Comparison of ENCODE assay signal across 8 cellular contexts in genomic region chr4:121800961-121801714, GRCh38. TPM values are rescaled to one million over a fixed set of nuclear protein-coding genes. Genes with fewer than 3 reads are reported as not detected.
DNase-seq lines count a peak whose midpoint lies in the region; ATAC-seq and FAIRE-seq lines count a peak whose summit lies in the region.

Gene EXOSC9, plus strand, starts transcription at chr4:121801323. Its CDS starts 102 bp downstream, at chr4:121801425.

- peak within 1 kb of the TSS; percentile 98 for H4K8ac ChIP-seq in mesendoderm (ENCODE audit: low read depth, low read length)

- peak within 1 kb of the TSS; percentile 97 for H3K27ac Mint-ChIP-seq in activated CD8-positive, alpha-beta memory T cell treated with anti-CD3 and anti-CD28 coated beads, Interleukin-2, amount 10 ng/mL, durations not matched to agents 7 days and 5 days

- CTCF ChIA-PET in activated CD8-positive, alpha-beta memory T cell treated with anti-CD3 and anti-CD28 coated beads, Interleukin-2, amount 10 ng/mL, durations not matched to agents 7 days and 5 days (lab: Charles Lee): interaction anchor here (0.8 to 2.1 kb wide), 5 partner anchors 10 to 134 kb away, joined by 3 to 7 read pairs (median 4); partner anchors contain the start of gene SMIM43

- H3K4me3 ChIP-seq in NT2/D1 (ENCODE audit: insufficient read length, low read depth) (peak within 1 kb of the TSS; percentile 91), endocrine pancreas (ENCODE audit: control insufficient read depth, insufficient read depth, low read length) (peak within 1 kb of the TSS; percentile 100), mesendoderm (ENCODE audit: low read length) (peak within 1 kb of the TSS; percentile 98)

- H2AK5ac ChIP-seq in mesendoderm (ENCODE audit: low read length): no peak within 1 kb of the TSS

- H3K27me3 Mint-ChIP-seq in activated CD8-positive, alpha-beta memory T cell treated with anti-CD3 and anti-CD28 coated beads, Interleukin-2, amount 10 ng/mL, durations not matched to agents 7 days and 5 days: no peaks in the 10 kb centered on the region

- H3K4me1 Mint-ChIP-seq in activated CD8-positive, alpha-beta memory T cell treated with anti-CD3 and anti-CD28 coated beads, Interleukin-2, amount 10 ng/mL, durations not matched to agents 7 days and 5 days: peaks cover 54% of the 10 kb centered on the region

- H3K4ac ChIP-seq in mesendoderm (ENCODE audit: low read depth, low read length): peak within 1 kb of the TSS; percentile 81

- H3K18ac ChIP-seq in mesendoderm (ENCODE audit: low read length): peak within 1 kb of the TSS; percentile 81

- peak within 1 kb of the TSS; percentile 76 for H3K23ac ChIP-seq in mesendoderm (ENCODE audit: low read length)

- peak; percentile 74 for FAIRE-seq in HTR-8/SVneo (lab: Jason Lieb, UNC)

- peak; percentile 76 for ATAC-seq in GM21367 (IDR thresholded peaks at IDR 0.05; ENCODE audit: unreplicated experiment)
- peak; percentile 87 for ATAC-seq in activated CD8-positive, alpha-beta memory T cell treated with anti-CD3 and anti-CD28 coated beads, Interleukin-2, amount 10 ng/mL, durations not matched to agents 7 days and 5 days

- peak within 1 kb of the TSS; percentile 92 for H3K4me2 ChIP-seq in mesendoderm (ENCODE audit: low read length)

- peak within 1 kb of the TSS; percentile 99 for H3K56ac ChIP-seq in mesendoderm (ENCODE audit: low read length)

- H3K36me3 ChIP-seq in NT2/D1 (ENCODE audit: insufficient read depth, insufficient read length, low read length) (peaks cover 36% of the 10 kb centered on the region), endocrine pancreas (ENCODE audit: control insufficient read depth, insufficient read depth, low read length) (peaks cover 4% of the 10 kb centered on the region), mesendoderm (ENCODE audit: control insufficient read depth, insufficient read depth, low read length) (peaks cover 2% of the 10 kb centered on the region)

- peak within 1 kb of the TSS; percentile 44 for H2BK5ac ChIP-seq in mesendoderm (ENCODE audit: low read length)

- peaks cover 13% of the 10 kb centered on the region for H3K79me2 ChIP-seq in mesendoderm (ENCODE audit: control insufficient read depth, insufficient read depth, low read length)

- no CpG with 5 or more reads among the region's 48 CpGs for WGBS in mesendoderm (ENCODE audit: extremely low coverage, insufficient coverage, low lambda C conversion rate)

- no peak within 1 kb of the TSS for H2BK120ac ChIP-seq in mesendoderm (ENCODE audit: low read depth, low read length)

- H3K27ac ChIP-seq in mesendoderm (ENCODE audit: low read depth, low read length): peak within 1 kb of the TSS; percentile 57

- H3K4me1 ChIP-seq in NT2/D1 (ENCODE audit: insufficient read depth, insufficient read length): no peaks in the 10 kb centered on the region
- H3K4me1 ChIP-seq in endocrine pancreas (ENCODE audit: control insufficient read depth, insufficient read depth, low read length): peaks cover 9% of the 10 kb centered on the region
- no peaks in the 10 kb centered on the region for H3K4me1 ChIP-seq in mesendoderm (ENCODE audit: control insufficient read depth, low read depth, low read length)

- peak within 1 kb of the TSS; percentile 83 for H3K4me3 Mint-ChIP-seq in activated CD8-positive, alpha-beta memory T cell treated with anti-CD3 and anti-CD28 coated beads, Interleukin-2, amount 10 ng/mL, durations not matched to agents 7 days and 5 days

- H3K36me3 Mint-ChIP-seq in activated CD8-positive, alpha-beta memory T cell treated with anti-CD3 and anti-CD28 coated beads, Interleukin-2, amount 10 ng/mL, durations not matched to agents 7 days and 5 days: peaks cover 33% of the 10 kb centered on the region

- no peaks in the 10 kb centered on the region for H3K9me3 Mint-ChIP-seq in activated CD8-positive, alpha-beta memory T cell treated with anti-CD3 and anti-CD28 coated beads, Interleukin-2, amount 10 ng/mL, durations not matched to agents 7 days and 5 days (ENCODE audit: low read depth)

- no peak within 1 kb of the TSS for H2BK15ac ChIP-seq in mesendoderm (replicated peaks; ENCODE audit: low read depth)

- H3K9ac ChIP-seq in NT2/D1 (ENCODE audit: insufficient read length, low read depth) (peak within 1 kb of the TSS; percentile 92), endocrine pancreas (ENCODE audit: control insufficient read depth, insufficient read depth, low read length) (peak within 1 kb of the TSS; percentile 97), mesendoderm (ENCODE audit: low read length) (peak within 1 kb of the TSS; percentile 98)

- H3K9me3 ChIP-seq in NT2/D1 (ENCODE audit: insufficient read depth, low read length) (no peaks in the 10 kb centered on the region), endocrine pancreas (ENCODE audit: control insufficient read depth, low read length) (no peaks in the 10 kb centered on the region)

- DNase-seq in COLO829 (ENCODE audit: low spot score) (peak; percentile 92), HTR-8/SVneo (ENCODE audit: insufficient read length, low spot score) (peak; percentile 89), NT2/D1 (ENCODE audit: low read depth, low spot score) (peak; percentile 84), mesendoderm (peak; percentile 97)
- DNase-seq in activated CD8-positive, alpha-beta memory T cell treated with anti-CD3 and anti-CD28 coated beads, Interleukin-2, amount 10 ng/mL, durations not matched to agents 7 days and 5 days: peak; percentile 95
- peak; percentile 94 for DNase-seq in stimulated activated CD8-positive, alpha-beta memory T cell treated with anti-CD3 and anti-CD28 coated beads, Interleukin-15, amount 100 ng/mL, for 1 hour (ENCODE audit: low read depth)

- H3K79me1 ChIP-seq in mesendoderm (ENCODE audit: low read length): no peaks in the 10 kb centered on the region

- H3K27me3 ChIP-seq in NT2/D1 (ENCODE audit: insufficient read depth, insufficient read length) (no peaks in the 10 kb centered on the region), endocrine pancreas (ENCODE audit: control insufficient read depth, insufficient read depth, low read length) (no peaks in the 10 kb centered on the region), mesendoderm (ENCODE audit: insufficient read depth, low read length, poor library complexity) (no peaks in the 10 kb centered on the region)

- peak within 1 kb of the TSS; percentile 94 for H4K5ac ChIP-seq in mesendoderm (ENCODE audit: low read length)

RNA-seq across cellular contexts. Expression of gene EXOSC9, which starts in this region (rescaled TPM):
- 10 to 100 TPM; 59.5 to 61.0 TPM for total RNA-seq in activated CD8-positive, alpha-beta memory T cell treated with anti-CD3 and anti-CD28 coated beads, Interleukin-2, amount 10 ng/mL, durations not matched to agents 7 days and 5 days
- 71.2 TPM for polyA plus RNA-seq in mesendoderm (2013, experiment 1 of 2)
- polyA plus RNA-seq in mesendoderm (2013, experiment 2 of 2): 71.5 TPM

Comparison
In these comparisons a context has a peak if more than half of its experiments do, and no peak if none do; other contexts are left out.
1. Peak in every context shown above with its lines: DNase-seq, ATAC-seq, H3K4me3 ChIP-seq and H3K27ac ChIP-seq.